In the genomic region with DNA sequence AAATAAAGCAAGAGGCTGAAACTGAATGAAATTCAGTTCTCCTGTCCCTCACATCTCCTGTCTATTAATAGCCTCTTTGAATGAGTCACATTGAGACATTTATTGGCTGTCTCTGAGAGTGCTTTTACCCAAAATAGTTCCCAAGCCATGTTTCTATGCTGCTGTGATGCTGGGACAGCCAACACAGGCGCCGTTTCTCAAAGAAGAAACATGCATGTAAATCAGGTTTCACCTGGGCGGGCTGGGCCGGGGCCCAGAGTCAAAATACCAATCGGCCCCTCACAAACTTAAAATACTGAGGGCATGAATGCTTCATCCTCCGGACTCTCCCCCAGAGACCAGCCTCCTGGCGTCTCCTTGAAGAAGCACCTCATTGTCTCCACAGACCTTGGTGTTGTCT, we compare ENCODE assay signal across 9 cellular contexts.
A peak's percentile ranks its signal among the peaks of the same experiment; 100 is the strongest.
DNase-seq lines count a peak whose midpoint lies in the region; ATAC-seq and TF ChIP-seq lines count a peak whose summit lies in the region.
"Had no signal": no experiment of that assay in that cellular context is flagged by ENCODE, and none has a peak within 500 bp of the region (broad histone marks: within the 10 kb centered on the region; RNA-seq: fewer than 3 reads in every experiment).

No MANE protein-coding gene starts in this region.

- H3K4me3 Mint-ChIP-seq in T-helper 2 cell treated with Interferon-gamma antibody and Interleukin-4, amounts not matched to agents 5 μg/mL and 100 μg/mL, for 36 hours: no peak overlapping the region
- H3K4me3 Mint-ChIP-seq: T-helper 1 cell treated with Interleukin-12 subunit alpha and Interleukin-12 subunit beta and Interleukin-4 antibody, amounts not matched to agents 30 μg/mL and 1 μg/mL, for 36 hours had no signal

- H3K4me3 ChIP-seq in GM12864 (ENCODE audit: low read depth, low read length): no peak overlapping the region; the same call in 1 of the 2 replicates
- H3K4me3 ChIP-seq in IMR-90 (ENCODE audit: insufficient read depth, low read depth, low read length): no peak overlapping the region
- H3K4me3 ChIP-seq in right cardiac atrium (ENCODE audit: low read length): no peak overlapping the region

- WGBS in IMR-90 (ENCODE audit: extremely low coverage in 2 of 2, insufficient read length in 1 of 2), 2 experiments: no CpG with 5 or more reads among the region's 7 CpGs
- 56% methylated on average over 7 of the region's 7 CpGs for WGBS in right cardiac atrium

- H3K36me3 ChIP-seq in IMR-90 (ENCODE audit: control insufficient read depth, insufficient read depth, low read length): no peaks in the 10 kb centered on the region

- no peaks in the 10 kb centered on the region for H4K20me1 ChIP-seq in IMR-90 (ENCODE audit: insufficient read depth, low read length)

- no peak for TF ChIP-seq RAD21 in IMR-90 (IDR thresholded peaks at IDR 0.05; ENCODE audit: low read length)

- 0 out of 2 replicates have a peak, but pooled peaks cover 2% of the 10 kb centered on the region for H3K27me3 ChIP-seq in IMR-90 (ENCODE audit: control insufficient read depth, insufficient read depth, low read length)
- no peaks in the 10 kb centered on the region for H3K27me3 ChIP-seq in right cardiac atrium (ENCODE audit: control insufficient read depth, insufficient read depth)

- H3K27me3 Mint-ChIP-seq in T-helper 2 cell treated with Interferon-gamma antibody and Interleukin-4, amounts not matched to agents 5 μg/mL and 100 μg/mL, for 36 hours (ENCODE audit: low read depth): peaks cover 2% of the 10 kb centered on the region

- H3K4me1 ChIP-seq in IMR-90 (ENCODE audit: control insufficient read depth, insufficient read depth, low read length) (peaks cover 9% of the 10 kb centered on the region), right cardiac atrium (ENCODE audit: control insufficient read depth, insufficient read depth, low read length) (peaks cover 3% of the 10 kb centered on the region)

- H3K36me3 Mint-ChIP-seq in T-helper 2 cell treated with Interferon-gamma antibody and Interleukin-4, amounts not matched to agents 5 μg/mL and 100 μg/mL, for 36 hours (ENCODE audit: low read depth): no peaks in the 10 kb centered on the region

- peak overlapping the region; percentile 30 for H2AK9ac ChIP-seq in IMR-90 (replicated peaks; ENCODE audit: low read depth, low read length, poor library complexity)

- H3K27ac ChIP-seq in IMR-90 (ENCODE audit: insufficient read depth, low read length) (no peak overlapping the region), right cardiac atrium (ENCODE audit: low read length) (peak overlapping the region; percentile 90)

- BruUV-seq in IMR-90 (replicated peaks; lab: Mats Ljungman, UMichigan): no TSS peak

- TF ChIP-seq POLR2A in IMR-90 (IDR thresholded peaks at IDR 0.05; ENCODE audit: low read depth, low read length): no peak

- no peak overlapping the region for H3K27ac Mint-ChIP-seq in T-helper 2 cell treated with Interferon-gamma antibody and Interleukin-4, amounts not matched to agents 5 μg/mL and 100 μg/mL, for 36 hours
- H3K27ac Mint-ChIP-seq: T-helper 1 cell treated with Interleukin-12 subunit alpha and Interleukin-12 subunit beta and Interleukin-4 antibody, amounts not matched to agents 30 μg/mL and 1 μg/mL, for 36 hours had no signal

- peaks cover 8% of the 10 kb centered on the region for H3K9me1 ChIP-seq in IMR-90 (ENCODE audit: insufficient read depth, low read length)

- no peaks in the 10 kb centered on the region for H3K79me1 ChIP-seq in IMR-90 (ENCODE audit: low read depth in 1 of 2, low read length in 2 of 2)

- H4K5ac ChIP-seq in IMR-90 (ENCODE audit: low read depth, low read length): no peak overlapping the region

- POLR2A ChIA-PET in IMR-90 (lab: Charles Lee; ENCODE audit: unreplicated experiment): no interaction called here

- intact Hi-C loops in IMR-90 (cut with micrococcal nuclease) (no loop called here), right cardiac atrium (cut with DNase I) (no loop called here)

- H3K56ac ChIP-seq in IMR-90 (ENCODE audit: extremely low read depth, insufficient read depth, low read length): no peak overlapping the region

- H2AK5ac ChIP-seq in IMR-90 (ENCODE audit: low read depth, low read length): no peak overlapping the region

- H3K9me3 Mint-ChIP-seq in T-helper 2 cell treated with Interferon-gamma antibody and Interleukin-4, amounts not matched to agents 5 μg/mL and 100 μg/mL, for 36 hours: peaks cover 5% of the 10 kb centered on the region

- DNase-seq in GM12864 (ENCODE audit: low read depth) (peak; percentile 87), IMR-90 (peak; percentile 51), right cardiac atrium (no peak), NCI-H2029 treated with DMSO at 0.1 percent for 48 hours (lab: John Stamatoyannopoulos, UW) (no peak), HK-2 (ENCODE audit: unreplicated experiment) (no peak), amniotic stem cell (lab: John Stamatoyannopoulos, UW) (no peak)
- no peak for DNase-seq in T-helper 2 cell treated with Interferon-gamma antibody and Interleukin-4, amounts not matched to agents 5 μg/mL and 100 μg/mL, for 36 hours (ENCODE audit: low spot score)

- H3K4ac ChIP-seq in IMR-90 (ENCODE audit: low read depth, low read length): no peak overlapping the region

- no peak overlapping the region for H3K14ac ChIP-seq in IMR-90 (replicated peaks; ENCODE audit: low read depth, low read length)

- peaks cover 6% of the 10 kb centered on the region; the same call in 1 of the 2 replicates for H3K9me3 ChIP-seq in IMR-90 (ENCODE audit: control insufficient read depth, insufficient read depth, low read length)
- H3K9me3 ChIP-seq in right cardiac atrium (ENCODE audit: control insufficient read depth, low read length): no peaks in the 10 kb centered on the region

- no peak overlapping the region for H2BK5ac ChIP-seq in IMR-90 (ENCODE audit: low read depth, low read length, poor library complexity, severe bottlenecking)

- H3K4me1 Mint-ChIP-seq in T-helper 2 cell treated with Interferon-gamma antibody and Interleukin-4, amounts not matched to agents 5 μg/mL and 100 μg/mL, for 36 hours (ENCODE audit: low read depth): no peaks in the 10 kb centered on the region

- ATAC-seq in GM21528 (IDR thresholded peaks at IDR 0.05; ENCODE audit: low FRiP score, unreplicated experiment): peak; percentile 90
- ATAC-seq in IMR-90 (ENCODE audit: low read depth): no peak
- peak; percentile 81 to 82 for ATAC-seq in right cardiac atrium

- H3K23ac ChIP-seq in IMR-90 (ENCODE audit: low read depth, low read length): no peak overlapping the region

- peak overlapping the region; percentile 35; the same call in 1 of the 2 replicates for H2BK120ac ChIP-seq in IMR-90 (ENCODE audit: low read depth, low read length)

- dilution Hi-C loops in IMR-90 (cut with HindIII; ENCODE audit: low sequenced_read_pairs, unreplicated experiment): no loop called here

- no peak overlapping the region for H4K91ac ChIP-seq in IMR-90 (ENCODE audit: insufficient read depth, low read depth, low read length)

- H2AFZ ChIP-seq in IMR-90 (replicated peaks; ENCODE audit: low read length, poor library complexity): no peak overlapping the region

- CTCF ChIA-PET in IMR-90 (lab: Yijun Ruan, JAX): no interaction called here

- no peak overlapping the region; the same call in 2 of the 3 replicates for H2BK15ac ChIP-seq in IMR-90 (ENCODE audit: low read depth, low read length)

- in situ Hi-C loops in IMR-90 (cut with MboI; ENCODE audit: low sequenced_read_pairs): no loop called here

- TF ChIP-seq CTCF in GM12864 (IDR thresholded peaks at IDR 0.05; ENCODE audit: low read depth, low read length, missing control alignments) (peak; percentile 7), IMR-90 (conservative IDR thresholded peaks at IDR 0.05; ENCODE audit: low read depth, low read length) (no peak)

- H3K9ac ChIP-seq in IMR-90 (ENCODE audit: low read depth, low read length): no peak overlapping the region

- H2BK20ac ChIP-seq in IMR-90 (ENCODE audit: low read depth, low read length): peak overlapping the region; percentile 38; the same call in 1 of the 2 replicates

- no peak overlapping the region for H3K4me2 ChIP-seq in IMR-90 (ENCODE audit: low read depth, low read length)

- no peak overlapping the region for H3K18ac ChIP-seq in IMR-90 (ENCODE audit: low read depth, low read length)

- H4K8ac ChIP-seq in IMR-90 (ENCODE audit: low read depth in 2 of 2, low read length in 2 of 2): no peak overlapping the region; a peak in 1 of 4 replicates

TF ChIP-seq in IMR-90, 13 proteins besides CTCF, POLR2A, EP300 and RAD21:
- no peak for TF ChIP-seq RFX5 (IDR thresholded peaks at IDR 0.05; ENCODE audit: low read depth, low read length)

Comparison
In these comparisons a context has a peak if more than half of its experiments do, and no peak if none do; other contexts are left out.
1. DNase-seq: peak in GM12864 (single experiment) and IMR-90 (single experiment); none in right cardiac atrium (0 of 3), NCI-H2029 treated with DMSO at 0.1 percent for 48 hours (single experiment), HK-2 (single experiment), amniotic stem cell (single experiment) and T-helper 2 cell treated with Interferon-gamma antibody and Interleukin-4, amounts not matched to agents 5 μg/mL and 100 μg/mL, for 36 hours (single experiment).